In the genomic region with DNA sequence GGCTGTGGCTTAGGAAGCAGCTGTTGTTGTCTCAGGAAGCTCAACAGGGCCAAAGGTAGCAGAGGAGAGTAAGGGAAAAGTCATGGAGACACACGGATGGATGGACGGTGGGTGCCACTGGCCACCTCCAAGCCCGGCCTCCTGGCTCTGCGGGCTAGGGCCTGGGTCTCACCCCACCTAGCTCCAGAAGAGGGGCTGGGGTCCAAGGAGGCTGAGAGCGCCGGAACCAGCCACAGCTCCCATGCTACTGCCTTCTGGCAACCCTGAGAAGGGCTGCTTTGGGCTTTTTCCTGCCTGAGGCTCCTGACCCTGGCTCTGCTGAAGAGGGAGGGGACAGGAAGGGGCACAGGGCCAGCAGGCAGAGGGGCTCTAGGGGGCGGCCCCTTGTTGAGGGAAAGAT, we compare ENCODE assay signal across 24 cellular contexts. TPM values are rescaled to one million over a fixed set of nuclear protein-coding genes. Genes with fewer than 3 reads are reported as not detected.
A peak's percentile ranks its signal among the peaks of the same experiment; 100 is the strongest.
DNase-seq lines count a peak whose midpoint lies in the region; ATAC-seq, FAIRE-seq and TF ChIP-seq lines count a peak whose summit lies in the region.
"Had no signal": no experiment of that assay in that cellular context is flagged by ENCODE, and none has a peak within 500 bp of the region (broad histone marks: within the 10 kb centered on the region; RNA-seq: fewer than 3 reads in every experiment).

No MANE protein-coding gene starts in this region.

- no peak overlapping the region for H3K4me3 ChIP-seq in BLaER1
- H3K4me3 ChIP-seq in BLaER1 treated with 17β-estradiol and CSF1 and Interleukin-3, amounts not matched to agents 10 nM and 100 nM = no peak overlapping the region
- no peak overlapping the region for H3K4me3 ChIP-seq in kidney (ENCODE audit: low read length in 2 of 2)
- H3K4me3 ChIP-seq in gastrocnemius medialis = peak overlapping the region in 1 of 4 donors; percentile 15
- H3K4me3 ChIP-seq: GM23248, SK-N-MC had no signal

- DNase-seq in kidney (peak; percentile 68), gastrocnemius medialis (no peak), NCI-H526 treated with DMSO at 0.1 percent for 48 hours (lab: John Stamatoyannopoulos, UW) (no peak)
- DNase-seq in activated T-cell treated with anti-CD3 and anti-CD28 coated beads, Interleukin-2, amount 50 U/mL, for 4 hours = no peak
- DNase-seq in activated CD4-positive, alpha-beta T cell treated with anti-CD3 and anti-CD28 coated beads, Interleukin-2, amount 50 U/mL, for 1 hour = no peak
- DNase-seq: Calu3; CD4-positive, alpha-beta memory T cell; GM23248; KG1; NCI-H1105; NCI-H146; NCI-H2029 treated with DMSO at 0.1 percent for 48 hours; NCI-H2171; NCI-H345; NCI-H524; SHP77 treated with DMSO at 0.1 percent for 48 hours had no signal

- in situ Hi-C loops in gastrocnemius medialis (cut with MboI; ENCODE audit: low sequenced_read_pairs in 4 of 4) = no loop called here

- TF ChIP-seq POLR2A in gastrocnemius medialis (IDR thresholded peaks at IDR 0.05) = no peak

- H3K9me3 ChIP-seq in BLaER1 (no peaks in the 10 kb centered on the region; the same call in 1 of the 2 replicates), kidney (ENCODE audit: control insufficient read depth in 1 of 2, low read length in 2 of 2) (no peaks in the 10 kb centered on the region), gastrocnemius medialis (no peaks in the 10 kb centered on the region)
- peaks cover 0 to 8% (median 0%) of the 10 kb centered on the region in 11 experiments; a peak in 5 of 22 replicates for H3K9me3 ChIP-seq in BLaER1 treated with 17β-estradiol and CSF1 and Interleukin-3, amounts not matched to agents 10 nM and 100 nM (replicated peaks in 1 of 11)

- H3K36me3 Mint-ChIP-seq in activated T-cell treated with anti-CD3 and anti-CD28 coated beads, Interleukin-2, amount 50 U/mL, for 4 hours (ENCODE audit: insufficient read depth) = no peaks in the 10 kb centered on the region
- H3K36me3 Mint-ChIP-seq: CD4-positive, alpha-beta memory T cell had no signal

- H3K27me3 ChIP-seq in BLaER1 (no peaks in the 10 kb centered on the region), gastrocnemius medialis (no peaks in the 10 kb centered on the region)
- no peaks in the 10 kb centered on the region for H3K27me3 ChIP-seq in BLaER1 treated with 17β-estradiol and CSF1 and Interleukin-3, amounts not matched to agents 10 nM and 100 nM

- peaks cover 22% of the 10 kb centered on the region for H3K27me3 Mint-ChIP-seq in activated T-cell treated with anti-CD3 and anti-CD28 coated beads, Interleukin-2, amount 50 U/mL, for 4 hours (ENCODE audit: low read depth)

- H3K27ac ChIP-seq in BLaER1 (no peak overlapping the region), kidney (ENCODE audit: low read depth in 2 of 2, low read length in 2 of 2) (no peak overlapping the region), gastrocnemius medialis (peak overlapping the region; percentile 33 to 69 (median 64))
- no peak overlapping the region for H3K27ac ChIP-seq in BLaER1 treated with 17β-estradiol and CSF1 and Interleukin-3, amounts not matched to agents 10 nM and 100 nM
- H3K27ac ChIP-seq: GM23248, SK-N-MC had no signal

- peak overlapping the region; percentile 36 for H3K4me2 ChIP-seq in BLaER1
- H3K4me2 ChIP-seq in BLaER1 treated with 17β-estradiol and CSF1 and Interleukin-3, amounts not matched to agents 10 nM and 100 nM = peak overlapping the region in 9 of 11 experiments; percentile 7 to 61 (median 34); a peak in 13 of 22 replicates

- H3K36me3 ChIP-seq in BLaER1 (no peaks in the 10 kb centered on the region), kidney (ENCODE audit: control insufficient read depth in 1 of 2, insufficient read depth in 2 of 2, low read length in 2 of 2) (no peaks in the 10 kb centered on the region), gastrocnemius medialis (no peaks in the 10 kb centered on the region)
- H3K36me3 ChIP-seq in BLaER1 treated with 17β-estradiol and CSF1 and Interleukin-3, amounts not matched to agents 10 nM and 100 nM = no peaks in the 10 kb centered on the region

- intact Hi-C loops in kidney (cut with DNase I) (no loop called here), gastrocnemius medialis (cut with DNase I; ENCODE audit: low total_unique reads) (no loop called here)

- H3K9ac ChIP-seq in BLaER1 (no peak overlapping the region), kidney (ENCODE audit: low read length in 2 of 2) (no peak overlapping the region)
- 0 out of 22 replicates have a peak overlapping the region, but pooled peaks of 1 of the 11 experiments have one; percentile 5 for H3K9ac ChIP-seq in BLaER1 treated with 17β-estradiol and CSF1 and Interleukin-3, amounts not matched to agents 10 nM and 100 nM
- H3K9ac ChIP-seq: GM23248 had no signal

- H3K4me1 Mint-ChIP-seq in activated T-cell treated with anti-CD3 and anti-CD28 coated beads, Interleukin-2, amount 50 U/mL, for 4 hours (ENCODE audit: low read depth) = no peaks in the 10 kb centered on the region
- H3K4me1 Mint-ChIP-seq: CD4-positive, alpha-beta memory T cell had no signal

- TF ChIP-seq CTCF in kidney (IDR thresholded peaks at IDR 0.05; ENCODE audit: borderline replicate concordance, extremely low read depth, insufficient read depth) (no peak), gastrocnemius medialis (IDR thresholded peaks at IDR 0.05 in 4 of 5, conservative IDR thresholded peaks at IDR 0.05 in 1 of 5) (no peak)

- no peak overlapping the region for H3K4me3 Mint-ChIP-seq in activated T-cell treated with anti-CD3 and anti-CD28 coated beads, Interleukin-2, amount 50 U/mL, for 4 hours
- H3K4me3 Mint-ChIP-seq: CD4-positive, alpha-beta memory T cell had no signal

- H3K9me3 Mint-ChIP-seq in activated T-cell treated with anti-CD3 and anti-CD28 coated beads, Interleukin-2, amount 50 U/mL, for 4 hours = no peaks in the 10 kb centered on the region

- peaks cover 20% of the 10 kb centered on the region for H3K4me1 ChIP-seq in BLaER1
- H3K4me1 ChIP-seq in BLaER1 treated with 17β-estradiol and CSF1 and Interleukin-3, amounts not matched to agents 10 nM and 100 nM = peaks cover 9 to 24% (median 19%) of the 10 kb centered on the region in 10 experiments; a peak in 18 of 20 replicates
- peaks cover 0 to 2% of the 10 kb centered on the region in 2 donors for H3K4me1 ChIP-seq in kidney (ENCODE audit: control insufficient read depth in 1 of 2, insufficient read depth in 1 of 2, low read depth in 1 of 2, low read length in 2 of 2)
- H3K4me1 ChIP-seq in gastrocnemius medialis = peaks cover 12 to 26% of the 10 kb centered on the region in 2 donors

- no peak for FAIRE-seq in kidney (lab: Jason Lieb, UNC)
- FAIRE-seq: G401.6, GM12892 had no signal

- ATAC-seq in gastrocnemius medialis = no peak
- no peak for ATAC-seq in activated T-cell treated with anti-CD3 and anti-CD28 coated beads, Interleukin-2, amount 50 U/mL, for 4 hours

- no peaks in the 10 kb centered on the region for H4K20me1 ChIP-seq in BLaER1
- no peaks in the 10 kb centered on the region for H4K20me1 ChIP-seq in BLaER1 treated with 17β-estradiol and CSF1 and Interleukin-3, amounts not matched to agents 10 nM and 100 nM

RNA-seq across cellular contexts. Expression of gene CD300LG, which starts 11.2 kb away (rescaled TPM):
- total RNA-seq in kidney (1.2 TPM), gastrocnemius medialis (10 to 100 TPM; 18.4 to 28.2 (median 20.8) TPM)
- 3.1 TPM for polyA plus RNA-seq in kidney (ENCODE audit: insufficient read depth, low read depth, low replicate concordance)
- total RNA-seq in activated T-cell treated with anti-CD3 and anti-CD28 coated beads, Interleukin-2, amount 50 U/mL, for 4 hours = not detected
- total RNA-seq: Calu3; CD4-positive, alpha-beta memory T cell; GM23248; HT1080; RPMI7951 had no signal
- polyA plus RNA-seq: BJ; CD4-positive, alpha-beta memory T cell; GM23248 had no signal

RNA-seq across cellular contexts. Expression of gene MPP3, which starts 25.3 kb away (rescaled TPM):
- total RNA-seq in kidney (5.8 TPM), gastrocnemius medialis (1 to 10 TPM in 2 of 4 donors, under 1 TPM in 2; 0.12 to 2.4 (median 1.1) TPM)
- 3.2 TPM for polyA plus RNA-seq in kidney (ENCODE audit: insufficient read depth, low read depth, low replicate concordance)
- total RNA-seq in activated T-cell treated with anti-CD3 and anti-CD28 coated beads, Interleukin-2, amount 50 U/mL, for 4 hours = under 1 TPM; 0.24 to 0.94 (median 0.87) TPM

RNA-seq across cellular contexts. Expression of gene MPP2, which starts 49.1 kb away (rescaled TPM):
- total RNA-seq in kidney (1.2 TPM), gastrocnemius medialis (1 to 10 TPM in 2 of 4 donors, under 1 TPM in 1, not detected in 1; 0.39 to 3.2 (median 2.0) TPM)
- 2.7 TPM for polyA plus RNA-seq in kidney (ENCODE audit: insufficient read depth, low read depth, low replicate concordance)
- total RNA-seq in activated T-cell treated with anti-CD3 and anti-CD28 coated beads, Interleukin-2, amount 50 U/mL, for 4 hours = under 1 TPM; 0.21 to 0.91 (median 0.54) TPM

Comparison
In these comparisons a context has a peak if more than half of its experiments do, and no peak if none do; other contexts are left out.
1. H3K27ac ChIP-seq: peak in gastrocnemius medialis (4 of 4); none in BLaER1 (single experiment), BLaER1 treated with 17β-estradiol and CSF1 and Interleukin-3, amounts not matched to agents 10 nM and 100 nM (0 of 11) and kidney (0 of 2).